In the genomic region with DNA sequence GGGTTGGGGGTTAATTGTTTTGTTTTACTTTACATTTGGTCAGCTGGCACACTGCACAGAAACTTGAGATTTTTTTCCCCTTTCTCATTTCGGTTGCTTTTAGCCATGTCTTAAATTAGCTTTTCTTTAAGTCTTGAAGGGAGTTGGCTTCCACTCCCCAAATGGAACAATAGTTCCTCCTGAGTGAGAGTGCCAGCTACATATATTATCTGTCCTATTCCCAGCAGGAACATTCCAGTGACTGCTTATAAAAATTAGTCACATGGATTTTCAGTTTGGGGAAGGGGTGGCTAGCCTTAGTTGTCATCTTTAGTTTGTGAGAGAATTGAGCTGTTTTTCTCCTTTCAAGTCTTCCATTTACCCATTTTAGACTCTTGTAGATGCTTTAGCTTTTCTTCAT, we compare ENCODE assay signal across 2 cellular contexts.
TF ChIP-seq lines count a peak whose summit lies in the region.

No MANE protein-coding gene starts in this region.

TF ChIP-seq in GM23338, 12 proteins besides CTCF, POLR2A, EP300 and RAD21 (continued from another document):
- TF ChIP-seq, protein P1, sequence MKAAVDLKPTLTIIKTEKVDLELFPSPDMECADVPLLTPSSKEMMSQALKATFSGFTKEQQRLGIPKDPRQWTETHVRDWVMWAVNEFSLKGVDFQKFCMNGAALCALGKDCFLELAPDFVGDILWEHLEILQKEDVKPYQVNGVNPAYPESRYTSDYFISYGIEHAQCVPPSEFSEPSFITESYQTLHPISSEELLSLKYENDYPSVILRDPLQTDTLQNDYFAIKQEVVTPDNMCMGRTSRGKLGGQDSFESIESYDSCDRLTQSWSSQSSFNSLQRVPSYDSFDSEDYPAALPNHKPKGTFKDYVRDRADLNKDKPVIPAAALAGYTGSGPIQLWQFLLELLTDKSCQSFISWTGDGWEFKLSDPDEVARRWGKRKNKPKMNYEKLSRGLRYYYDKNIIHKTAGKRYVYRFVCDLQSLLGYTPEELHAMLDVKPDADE (IDR thresholded peaks at IDR 0.05), result no peak
- TF ChIP-seq POLR2AphosphoS5 (IDR thresholded peaks at IDR 0.05; ENCODE audit: low read depth) (no peak), EZH2phosphoT487 (IDR thresholded peaks at IDR 0.05; ENCODE audit: unreplicated experiment) (no peak), ZNF114 (CRISPR knock-in tag; IDR thresholded peaks at IDR 0.05) (no peak), NANOG (IDR thresholded peaks at IDR 0.05; ENCODE audit: borderline replicate concordance) (no peak), EZH2 (IDR thresholded peaks at IDR 0.05; ENCODE audit: low read depth, unreplicated experiment) (no peak), JUNB (IDR thresholded peaks at IDR 0.05; ENCODE audit: unreplicated experiment) (no peak)
TF ChIP-seq in GM23338: peak in this region for 0.

TF ChIP-seq in HepG2, 621 proteins besides CTCF, POLR2A, EP300 and RAD21 (continued from another document):
- TF ChIP-seq, protein P2, sequence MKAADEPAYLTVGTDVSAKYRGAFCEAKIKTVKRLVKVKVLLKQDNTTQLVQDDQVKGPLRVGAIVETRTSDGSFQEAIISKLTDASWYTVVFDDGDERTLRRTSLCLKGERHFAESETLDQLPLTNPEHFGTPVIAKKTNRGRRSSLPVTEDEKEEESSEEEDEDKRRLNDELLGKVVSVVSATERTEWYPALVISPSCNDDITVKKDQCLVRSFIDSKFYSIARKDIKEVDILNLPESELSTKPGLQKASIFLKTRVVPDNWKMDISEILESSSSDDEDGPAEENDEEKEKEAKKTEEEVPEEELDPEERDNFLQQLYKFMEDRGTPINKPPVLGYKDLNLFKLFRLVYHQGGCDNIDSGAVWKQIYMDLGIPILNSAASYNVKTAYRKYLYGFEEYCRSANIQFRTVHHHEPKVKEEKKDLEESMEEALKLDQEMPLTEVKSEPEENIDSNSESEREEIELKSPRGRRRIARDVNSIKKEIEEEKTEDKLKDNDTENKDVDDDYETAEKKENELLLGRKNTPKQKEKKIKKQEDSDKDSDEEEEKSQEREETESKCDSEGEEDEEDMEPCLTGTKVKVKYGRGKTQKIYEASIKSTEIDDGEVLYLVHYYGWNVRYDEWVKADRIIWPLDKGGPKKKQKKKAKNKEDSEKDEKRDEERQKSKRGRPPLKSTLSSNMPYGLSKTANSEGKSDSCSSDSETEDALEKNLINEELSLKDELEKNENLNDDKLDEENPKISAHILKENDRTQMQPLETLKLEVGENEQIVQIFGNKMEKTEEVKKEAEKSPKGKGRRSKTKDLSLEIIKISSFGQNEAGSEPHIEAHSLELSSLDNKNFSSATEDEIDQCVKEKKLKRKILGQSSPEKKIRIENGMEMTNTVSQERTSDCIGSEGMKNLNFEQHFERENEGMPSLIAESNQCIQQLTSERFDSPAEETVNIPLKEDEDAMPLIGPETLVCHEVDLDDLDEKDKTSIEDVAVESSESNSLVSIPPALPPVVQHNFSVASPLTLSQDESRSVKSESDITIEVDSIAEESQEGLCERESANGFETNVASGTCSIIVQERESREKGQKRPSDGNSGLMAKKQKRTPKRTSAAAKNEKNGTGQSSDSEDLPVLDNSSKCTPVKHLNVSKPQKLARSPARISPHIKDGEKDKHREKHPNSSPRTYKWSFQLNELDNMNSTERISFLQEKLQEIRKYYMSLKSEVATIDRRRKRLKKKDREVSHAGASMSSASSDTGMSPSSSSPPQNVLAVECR (CRISPR knock-in tag; IDR thresholded peaks at IDR 0.05; ENCODE audit: borderline replicate concordance), result no peak
- TF ChIP-seq, protein P3, sequence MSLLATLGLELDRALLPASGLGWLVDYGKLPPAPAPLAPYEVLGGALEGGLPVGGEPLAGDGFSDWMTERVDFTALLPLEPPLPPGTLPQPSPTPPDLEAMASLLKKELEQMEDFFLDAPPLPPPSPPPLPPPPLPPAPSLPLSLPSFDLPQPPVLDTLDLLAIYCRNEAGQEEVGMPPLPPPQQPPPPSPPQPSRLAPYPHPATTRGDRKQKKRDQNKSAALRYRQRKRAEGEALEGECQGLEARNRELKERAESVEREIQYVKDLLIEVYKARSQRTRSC (CRISPR knock-in tag; IDR thresholded peaks at IDR 0.05; ENCODE audit: low read depth), result no peak
- TF ChIP-seq, protein P4, sequence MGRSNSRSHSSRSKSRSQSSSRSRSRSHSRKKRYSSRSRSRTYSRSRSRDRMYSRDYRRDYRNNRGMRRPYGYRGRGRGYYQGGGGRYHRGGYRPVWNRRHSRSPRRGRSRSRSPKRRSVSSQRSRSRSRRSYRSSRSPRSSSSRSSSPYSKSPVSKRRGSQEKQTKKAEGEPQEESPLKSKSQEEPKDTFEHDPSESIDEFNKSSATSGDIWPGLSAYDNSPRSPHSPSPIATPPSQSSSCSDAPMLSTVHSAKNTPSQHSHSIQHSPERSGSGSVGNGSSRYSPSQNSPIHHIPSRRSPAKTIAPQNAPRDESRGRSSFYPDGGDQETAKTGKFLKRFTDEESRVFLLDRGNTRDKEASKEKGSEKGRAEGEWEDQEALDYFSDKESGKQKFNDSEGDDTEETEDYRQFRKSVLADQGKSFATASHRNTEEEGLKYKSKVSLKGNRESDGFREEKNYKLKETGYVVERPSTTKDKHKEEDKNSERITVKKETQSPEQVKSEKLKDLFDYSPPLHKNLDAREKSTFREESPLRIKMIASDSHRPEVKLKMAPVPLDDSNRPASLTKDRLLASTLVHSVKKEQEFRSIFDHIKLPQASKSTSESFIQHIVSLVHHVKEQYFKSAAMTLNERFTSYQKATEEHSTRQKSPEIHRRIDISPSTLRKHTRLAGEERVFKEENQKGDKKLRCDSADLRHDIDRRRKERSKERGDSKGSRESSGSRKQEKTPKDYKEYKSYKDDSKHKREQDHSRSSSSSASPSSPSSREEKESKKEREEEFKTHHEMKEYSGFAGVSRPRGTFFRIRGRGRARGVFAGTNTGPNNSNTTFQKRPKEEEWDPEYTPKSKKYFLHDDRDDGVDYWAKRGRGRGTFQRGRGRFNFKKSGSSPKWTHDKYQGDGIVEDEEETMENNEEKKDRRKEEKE (IDR thresholded peaks at IDR 0.05), result no peak
- no peak for TF ChIP-seq NONO (IDR thresholded peaks at IDR 0.05)
- no peak for TF ChIP-seq NONO (CRISPR knock-in tag; conservative IDR thresholded peaks at IDR 0.05)
- TF ChIP-seq, protein P5, sequence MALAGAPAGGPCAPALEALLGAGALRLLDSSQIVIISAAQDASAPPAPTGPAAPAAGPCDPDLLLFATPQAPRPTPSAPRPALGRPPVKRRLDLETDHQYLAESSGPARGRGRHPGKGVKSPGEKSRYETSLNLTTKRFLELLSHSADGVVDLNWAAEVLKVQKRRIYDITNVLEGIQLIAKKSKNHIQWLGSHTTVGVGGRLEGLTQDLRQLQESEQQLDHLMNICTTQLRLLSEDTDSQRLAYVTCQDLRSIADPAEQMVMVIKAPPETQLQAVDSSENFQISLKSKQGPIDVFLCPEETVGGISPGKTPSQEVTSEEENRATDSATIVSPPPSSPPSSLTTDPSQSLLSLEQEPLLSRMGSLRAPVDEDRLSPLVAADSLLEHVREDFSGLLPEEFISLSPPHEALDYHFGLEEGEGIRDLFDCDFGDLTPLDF (CRISPR knock-in tag; IDR thresholded peaks at IDR 0.05), result no peak
- TF ChIP-seq SMC3 (IDR thresholded peaks at IDR 0.05; ENCODE audit: low read length), result no peak
